Comparison of ENCODE assay signal across 34 cellular contexts in the genomic region with DNA sequence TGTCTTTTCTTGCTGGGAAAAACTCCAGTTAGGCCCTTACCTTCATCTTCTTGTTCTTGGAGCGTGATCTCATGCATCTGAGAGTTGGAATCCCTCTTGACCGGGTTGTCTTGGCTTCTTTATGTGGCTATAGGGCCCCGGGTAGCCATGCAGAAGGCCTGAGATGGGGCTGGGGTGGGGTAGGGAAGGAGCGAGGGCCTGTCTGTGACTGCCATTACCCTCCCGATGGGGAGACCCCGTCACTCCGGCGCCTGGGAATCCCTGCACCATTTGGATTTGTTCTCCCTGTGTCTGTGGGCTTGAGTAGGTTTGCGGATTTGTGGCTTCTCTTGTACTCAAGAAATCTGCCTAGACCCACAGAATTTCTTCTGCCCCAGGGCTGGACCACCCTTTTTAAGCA. TPM values are rescaled to one million over a fixed set of nuclear protein-coding genes. Genes with fewer than 3 reads are reported as not detected.
"Had no signal": no experiment of that assay in that cellular context is flagged by ENCODE, and none has a peak within 500 bp of the region (broad histone marks: within the 10 kb centered on the region; RNA-seq: fewer than 3 reads in every experiment).

No MANE protein-coding gene starts in this region.

- H3K4me1 ChIP-seq: gastrocnemius medialis, stomach, thyroid gland had no signal

- H3K27me3 ChIP-seq: dorsolateral prefrontal cortex, gastrocnemius medialis, ovary, thyroid gland had no signal

- H3K27ac Mint-ChIP-seq: memory B cell; natural killer cell treated with Interleukin-12 subunit alpha and Interleukin-12 subunit beta and Interleukin-15 and Interleukin-18, amount 100 ng/mL, for 72 hours; type B pancreatic cell had no signal

- H3K27ac ChIP-seq: dorsolateral prefrontal cortex, epithelial cell of prostate, gastrocnemius medialis, ovary, stomach, thyroid gland had no signal

- FAIRE-seq: colon, keratinocyte had no signal

- ATAC-seq: esophagus mucosa, gastrocnemius medialis, mucosa of descending colon had no signal

- H3K36me3 Mint-ChIP-seq: memory B cell; naive B cell; natural killer cell treated with Interleukin-12 subunit alpha and Interleukin-12 subunit beta and Interleukin-15 and Interleukin-18, amount 100 ng/mL, for 72 hours; type B pancreatic cell had no signal

- H3K9me3 Mint-ChIP-seq: memory B cell; naive B cell; natural killer cell treated with Interleukin-12 subunit alpha and Interleukin-12 subunit beta and Interleukin-15 and Interleukin-18, amount 100 ng/mL, for 72 hours; type B pancreatic cell had no signal

- H3K4me2 ChIP-seq: smooth muscle cell had no signal

- H3K9me3 ChIP-seq: gastrocnemius medialis, mucosa of descending colon, ovary, stomach, thyroid gland had no signal

- DNase-seq: dorsolateral prefrontal cortex; effector CD4-positive, alpha-beta T cell; foreskin fibroblast; gastrocnemius medialis; mucosa of descending colon; naive B cell; occipital lobe; ovary; posterior cingulate gyrus; retina; stimulated activated CD4-positive, alpha-beta T cell treated with anti-CD3 and anti-CD28 coated beads, Interleukin-12 subunit alpha, Interleukin-12 subunit beta, amount 100 ng/mL, for 4 hours; stimulated activated CD4-positive, alpha-beta T cell treated with anti-CD3 and anti-CD28 coated beads, Interleukin-1b, Interleukin-23, amount 100 ng/mL, for 48 hours; stimulated activated CD4-positive, alpha-beta T cell treated with anti-CD3 and anti-CD28 coated beads, Interleukin-4, amount 100 ng/mL, for 1 hour; stimulated activated CD8-positive, alpha-beta memory T cell treated with anti-CD3 and anti-CD28 coated beads, Interleukin-4, amount 100 ng/mL, for 48 hours; stimulated activated naive CD4-positive, alpha-beta T cell treated with Interleukin-2 at 50 U/mL for 16 hours; stomach; thyroid gland had no signal

- H3K36me3 ChIP-seq: gastrocnemius medialis, ovary, stomach, thyroid gland had no signal

- H3K27me3 Mint-ChIP-seq: type B pancreatic cell had no signal

- H3K4me1 Mint-ChIP-seq: memory B cell had no signal

- H3K4me3 ChIP-seq: dorsolateral prefrontal cortex, gastrocnemius medialis, lung, mucosa of descending colon, ovary, smooth muscle cell, stomach, thyroid gland had no signal

- H3K4me3 Mint-ChIP-seq: memory B cell; naive B cell; natural killer cell treated with Interleukin-12 subunit alpha and Interleukin-12 subunit beta and Interleukin-15 and Interleukin-18, amount 100 ng/mL, for 72 hours; type B pancreatic cell had no signal

RNA-seq across cellular contexts. Expression of a gene that starts 18.8 kb away (rescaled TPM):
- total RNA-seq: cerebellum; esophagus mucosa; gastrocnemius medialis; glomerular endothelial cell; liver; mucosa of descending colon; natural killer cell treated with Interleukin-12 subunit alpha and Interleukin-12 subunit beta and Interleukin-15 and Interleukin-18, amount 100 ng/mL, for 72 hours; occipital lobe; ovary; pulmonary artery endothelial cell; sciatic nerve; smooth muscle cell; stomach; subcutaneous adipose tissue; temporal lobe; thyroid gland; urinary bladder had no signal
- polyA plus RNA-seq: keratinocyte, stomach had no signal

RNA-seq across cellular contexts. Expression of a gene that starts 32.5 kb away (rescaled TPM):
- total RNA-seq: cerebellum; dorsolateral prefrontal cortex; esophagus mucosa; gastrocnemius medialis; glomerular endothelial cell; liver; lung; mucosa of descending colon; natural killer cell treated with Interleukin-12 subunit alpha and Interleukin-12 subunit beta and Interleukin-15 and Interleukin-18, amount 100 ng/mL, for 72 hours; occipital lobe; ovary; pulmonary artery endothelial cell; sciatic nerve; smooth muscle cell; stomach; subcutaneous adipose tissue; temporal lobe; thyroid gland; urinary bladder had no signal
- polyA plus RNA-seq: keratinocyte, liver, lung, ovary, smooth muscle cell, stomach, urinary bladder had no signal
